1 cellular context compared by ENCODE assay signal in genomic region chr4:8593268-8594096, GRCh38.
A peak's percentile ranks its signal among the peaks of the same experiment; 100 is the strongest.
TF ChIP-seq lines count a peak whose summit lies in the region.

No MANE protein-coding gene starts in this region.

TF ChIP-seq in H1, 55 proteins besides CTCF, POLR2A, EP300 and RAD21:
- TF ChIP-seq SP4 (IDR thresholded peaks at IDR 0.05; ENCODE audit: low read length) (0 out of 2 replicates have a peak, but pooled peaks have one; percentile 9), MAFK (IDR thresholded peaks at IDR 0.05; ENCODE audit: low read depth, low read length) (peak; percentile 4; the same call in 1 of the 2 replicates), HDAC2 (IDR thresholded peaks at IDR 0.05; ENCODE audit: borderline replicate concordance in 1 of 2, low read depth in 2 of 2, low read length in 2 of 2) (no peak), KDM4A (IDR thresholded peaks at IDR 0.05; ENCODE audit: low read depth, low read length, severe bottlenecking) (peak; percentile 25), USF2 (IDR thresholded peaks at IDR 0.05; ENCODE audit: low read length) (no peak), TAF7 (optimal IDR thresholded peaks at IDR 0.05; ENCODE audit: borderline replicate concordance, low read depth, low read length) (no peak)
TF ChIP-seq in H1: peak in this region for 3.
